In genomic region chr2:233832869-233833812, GRCh38 we compare ENCODE assay signal across 10 cellular contexts. TPM values are rescaled to one million over a fixed set of nuclear protein-coding genes. Genes with fewer than 3 reads are reported as not detected.
DNase-seq lines count a peak whose midpoint lies in the region; ATAC-seq and TF ChIP-seq lines count a peak whose summit lies in the region.
"Had no signal": no experiment of that assay in that cellular context is flagged by ENCODE, and none has a peak within 500 bp of the region (broad histone marks: within the 10 kb centered on the region; RNA-seq: fewer than 3 reads in every experiment).

No MANE protein-coding gene starts in this region.

- no peaks in the 10 kb centered on the region; the same call in 1 of the 2 replicates for H3K4me1 ChIP-seq in iPS-20b (ENCODE audit: insufficient read depth, low read length)

- H3K36me3 ChIP-seq in SK-N-MC (ENCODE audit: insufficient read depth, low read length): peaks cover 44% of the 10 kb centered on the region
- peaks cover 44% of the 10 kb centered on the region for H3K36me3 ChIP-seq in iPS-20b (ENCODE audit: insufficient read depth, low read depth, low read length)

- CTCF ChIA-PET in HEK293T (lab: Yijun Ruan, JAX): interaction anchor here (0.6 to 2.1 kb wide), 2 partner anchors 9 to 369 kb away, joined by 3 to 5 read pairs; no protein-coding TSS in a partner anchor

- no peak for TF ChIP-seq CTCF in C4-2B (conservative IDR thresholded peaks at IDR 0.05)

- DNase-seq in HEK293T (ENCODE audit: extremely low spot score) (peak; percentile 21), SK-N-MC (ENCODE audit: low read depth, low spot score) (peak; percentile 32), ureter (ENCODE audit: low spot score) (no peak), T1000 (lab: John Stamatoyannopoulos, UW) (no peak)

- H3K9ac ChIP-seq in SK-N-MC (ENCODE audit: insufficient read length) (no peak overlapping the region), iPS-20b (ENCODE audit: low read depth, low read length) (peak overlapping the region; percentile 34; the same call in 1 of the 2 replicates)

- peak overlapping the region; percentile 10; the same call in 1 of the 2 replicates for H3K27ac ChIP-seq in C4-2B
- peak overlapping the region; percentile 87 for H3K27ac ChIP-seq in SK-N-MC
- no peak overlapping the region for H3K27ac ChIP-seq in iPS-20b (ENCODE audit: low read length)
- H3K27ac ChIP-seq: epithelial cell of prostate, HL-60 had no signal

- ATAC-seq in GM21390 (IDR thresholded peaks at IDR 0.05; ENCODE audit: unreplicated experiment) (no peak), GM18868 (IDR thresholded peaks at IDR 0.05; ENCODE audit: unreplicated experiment) (no peak)

- no peaks in the 10 kb centered on the region for H3K27me3 ChIP-seq in iPS-20b (ENCODE audit: insufficient read depth, low read length)

- H3K4me3 ChIP-seq in SK-N-MC (no peak overlapping the region), iPS-20b (ENCODE audit: low read length) (no peak overlapping the region)

- POLR2A ChIA-PET in HEK293T (lab: Yijun Ruan, JAX): interaction anchor here (2.7 kb wide), 1 partner anchor 22 kb away, joined by 7 read pairs; the partner anchor contains the start of gene HJURP

- no peaks in the 10 kb centered on the region for H3K9me3 ChIP-seq in SK-N-MC (ENCODE audit: low read depth, low read length)
- H3K9me3 ChIP-seq in iPS-20b (ENCODE audit: insufficient read depth, low read depth, low read length): no peaks in the 10 kb centered on the region

TF ChIP-seq in HEK293T, 16 proteins besides CTCF, POLR2A, EP300 and RAD21:
- TF ChIP-seq SP1 (IDR thresholded peaks at IDR 0.05) (no peak), TARDBP (IDR thresholded peaks at IDR 0.05) (no peak), SUZ12 (IDR thresholded peaks at IDR 0.05) (no peak), HDGF (IDR thresholded peaks at IDR 0.05; ENCODE audit: borderline replicate concordance) (no peak), ZNF384 (IDR thresholded peaks at IDR 0.05) (no peak), FOXK2 (IDR thresholded peaks at IDR 0.05) (no peak), LEF1 (IDR thresholded peaks at IDR 0.05; ENCODE audit: borderline replicate concordance) (no peak), BHLHE40 (IDR thresholded peaks at IDR 0.05; ENCODE audit: borderline replicate concordance) (no peak), ELF4 (IDR thresholded peaks at IDR 0.05) (no peak), FOXM1 (IDR thresholded peaks at IDR 0.05; ENCODE audit: borderline replicate concordance) (no peak), L3MBTL2 (conservative IDR thresholded peaks at IDR 0.05) (no peak)
- TF ChIP-seq, protein P1, sequence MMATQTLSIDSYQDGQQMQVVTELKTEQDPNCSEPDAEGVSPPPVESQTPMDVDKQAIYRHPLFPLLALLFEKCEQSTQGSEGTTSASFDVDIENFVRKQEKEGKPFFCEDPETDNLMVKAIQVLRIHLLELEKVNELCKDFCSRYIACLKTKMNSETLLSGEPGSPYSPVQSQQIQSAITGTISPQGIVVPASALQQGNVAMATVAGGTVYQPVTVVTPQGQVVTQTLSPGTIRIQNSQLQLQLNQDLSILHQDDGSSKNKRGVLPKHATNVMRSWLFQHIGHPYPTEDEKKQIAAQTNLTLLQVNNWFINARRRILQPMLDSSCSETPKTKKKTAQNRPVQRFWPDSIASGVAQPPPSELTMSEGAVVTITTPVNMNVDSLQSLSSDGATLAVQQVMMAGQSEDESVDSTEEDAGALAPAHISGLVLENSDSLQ (IDR thresholded peaks at IDR 0.05): no peak

RNA-seq across cellular contexts. Expression of gene HJURP, which starts 21.2 kb away (rescaled TPM):
- 0.31 TPM for total RNA-seq in ureter

RNA-seq across cellular contexts. Expression of gene MROH2A, which starts 55.0 kb away (rescaled TPM):
- 9.3 TPM for total RNA-seq in ureter

Comparison
In these comparisons a context has a peak if more than half of its experiments do, and no peak if none do; other contexts are left out.
1. DNase-seq: peak in HEK293T (single experiment) and SK-N-MC (single experiment); none in ureter (single experiment) and T1000 (single experiment).